Comparison of ENCODE assay signal across 2 cellular contexts in genomic region chr16:1277016-1277944, GRCh38.
TF ChIP-seq lines count a peak whose summit lies in the region.

No MANE protein-coding gene starts in this region.

TF ChIP-seq in SK-N-SH treated with all-trans-retinoic acid at 6 μM for 48 hours, 23 proteins besides CTCF, POLR2A, EP300 and RAD21:
- TF ChIP-seq TSHZ2 (CRISPR knock-in tag; IDR thresholded peaks at IDR 0.05) (no peak), ZC3H10 (CRISPR knock-in tag; IDR thresholded peaks at IDR 0.05) (no peak), OSR1 (CRISPR knock-in tag; IDR thresholded peaks at IDR 0.05) (no peak), ISL1 (CRISPR knock-in tag; IDR thresholded peaks at IDR 0.05) (no peak), ZFP30 (CRISPR knock-in tag; IDR thresholded peaks at IDR 0.05) (no peak)

TF ChIP-seq in SK-N-SH, 30 proteins besides CTCF, POLR2A, EP300 and RAD21 (continued from another document):
- no peak for TF ChIP-seq USF2 (IDR thresholded peaks at IDR 0.05; ENCODE audit: borderline replicate concordance, low read depth, low read length)
- TF ChIP-seq NFIC (IDR thresholded peaks at IDR 0.05; ENCODE audit: borderline replicate concordance): no peak
- TF ChIP-seq TEAD4 (IDR thresholded peaks at IDR 0.05; ENCODE audit: borderline replicate concordance, insufficient read depth): no peak
- TF ChIP-seq CHD2 (IDR thresholded peaks at IDR 0.05; ENCODE audit: low read length, partially characterized antibody): no peak
- TF ChIP-seq ZBTB33 (IDR thresholded peaks at IDR 0.05; ENCODE audit: borderline replicate concordance, low read depth): no peak
